ENCODE assay signal across 21 cellular contexts in genomic region chr19:38451629-38452028, GRCh38. TPM values are rescaled to one million over a fixed set of nuclear protein-coding genes. Genes with fewer than 3 reads are reported as not detected.
A peak's percentile ranks its signal among the peaks of the same experiment; 100 is the strongest.
DNase-seq lines count a peak whose midpoint lies in the region; ATAC-seq and TF ChIP-seq lines count a peak whose summit lies in the region.
"Had no signal": no experiment of that assay in that cellular context is flagged by ENCODE, and none has a peak within 500 bp of the region (broad histone marks: within the 10 kb centered on the region; RNA-seq: fewer than 3 reads in every experiment).

No MANE protein-coding gene starts in this region.

- no peak overlapping the region for H2AK5ac ChIP-seq in neuronal stem cell (ENCODE audit: low read depth, low read length)

- H3K36me3 ChIP-seq in Panc1 (ENCODE audit: control insufficient read depth, insufficient read depth, low read length) (no peaks in the 10 kb centered on the region), neuronal stem cell (replicated peaks in 1 of 2; ENCODE audit: control insufficient read depth in 2 of 2, insufficient read depth in 2 of 2, low read length in 2 of 2) (no peaks in the 10 kb centered on the region), skeletal muscle tissue (ENCODE audit: control insufficient read depth in 3 of 3, insufficient read depth in 3 of 3, low read length in 3 of 3) (peaks cover 62 to 74% (median 64%) of the 10 kb centered on the region in 3 donors)

- H3K4me2 ChIP-seq in neuronal stem cell (ENCODE audit: insufficient read depth, low read length, poor library complexity, severe bottlenecking) = no peak overlapping the region
- H3K4me2 ChIP-seq: GM23338, KMS-11 had no signal

- no CpG with 5 or more reads among the region's 9 CpGs for WGBS in neuronal stem cell (ENCODE audit: extremely low coverage in 2 of 2, insufficient read length in 2 of 2, insufficient replicate concordance in 1 of 2), 2 donors

- no peaks in the 10 kb centered on the region for H3K79me1 ChIP-seq in neuronal stem cell (ENCODE audit: low read depth, low read length)

- no peak for TF ChIP-seq CTCF in Panc1 (IDR thresholded peaks at IDR 0.05)

- no peaks in the 10 kb centered on the region for H3K27me3 Mint-ChIP-seq in stimulated activated naive CD8-positive, alpha-beta T cell treated with anti-CD3 and anti-CD28 coated beads, Interleukin-15, amount 100 ng/mL, for 72 hours

- no peak overlapping the region for H4K8ac ChIP-seq in neuronal stem cell (ENCODE audit: low read depth, low read length)

- no peak overlapping the region for H3K4me3 Mint-ChIP-seq in stimulated activated naive CD8-positive, alpha-beta T cell treated with anti-CD3 and anti-CD28 coated beads, Interleukin-15, amount 100 ng/mL, for 72 hours
- H3K4me3 Mint-ChIP-seq: CD4-positive, alpha-beta T cell; GM23338; HFFc6 had no signal

- H3K9me3 Mint-ChIP-seq in stimulated activated naive CD8-positive, alpha-beta T cell treated with anti-CD3 and anti-CD28 coated beads, Interleukin-15, amount 100 ng/mL, for 72 hours = no peaks in the 10 kb centered on the region
- H3K9me3 Mint-ChIP-seq: GM23338, HFFc6 had no signal

- in situ Hi-C loops in Panc1 (cut with HindIII; ENCODE audit: low pct_unique_long_range_greater_than_20kb, low sequenced_read_pairs) = no loop called here

- no peak overlapping the region for H2AFZ ChIP-seq in neuronal stem cell (ENCODE audit: low read length)
- H2AFZ ChIP-seq: GM23338 had no signal

- BruUV-seq in Panc1 (replicated peaks; lab: Mats Ljungman, UMichigan) = no TSS peak

- peak overlapping the region; percentile 55 for H3K23ac ChIP-seq in neuronal stem cell (ENCODE audit: low read depth, low read length, poor library complexity)

- H2BK15ac ChIP-seq in neuronal stem cell (ENCODE audit: low read length) = no peak overlapping the region

- CTCF ChIA-PET in Panc1 (lab: Charles Lee) = no interaction called here

- H3K4me3 ChIP-seq in Panc1 (ENCODE audit: low read depth in 2 of 2, low read length in 2 of 2) = no peak overlapping the region
- H3K4me3 ChIP-seq in neuronal stem cell (ENCODE audit: low read length in 2 of 2) = no peak overlapping the region
- no peak overlapping the region for H3K4me3 ChIP-seq in skeletal muscle tissue (ENCODE audit: low read length in 3 of 3)
- H3K4me3 ChIP-seq: GM12878, GM23338 had no signal

- peak; percentile 12 for ATAC-seq in stimulated activated naive CD8-positive, alpha-beta T cell treated with anti-CD3 and anti-CD28 coated beads, Interleukin-15, Interleukin-2, amounts not matched to agents 100 U/mL and 50 U/mL, for 24 hours
- no peak for ATAC-seq in stimulated activated naive CD8-positive, alpha-beta T cell treated with anti-CD3 and anti-CD28 coated beads, Interleukin-15, amount 100 ng/mL, for 72 hours
- ATAC-seq in Panc1 (peak; percentile 44; the same call in 1 of the 2 replicates), HG03025 (IDR thresholded peaks at IDR 0.05; ENCODE audit: low FRiP score, unreplicated experiment) (no peak), GM19324 (IDR thresholded peaks at IDR 0.05; ENCODE audit: low FRiP score, unreplicated experiment) (no peak)
- ATAC-seq: GM12878, GM23338, HCT116 had no signal

- H3K4me1 ChIP-seq in Panc1 (ENCODE audit: control insufficient read depth, insufficient read depth, low read length) (no peaks in the 10 kb centered on the region), neuronal stem cell (ENCODE audit: control insufficient read depth in 2 of 2, insufficient read depth in 1 of 2, low read depth in 1 of 2, low read length in 2 of 2) (no peaks in the 10 kb centered on the region), skeletal muscle tissue (ENCODE audit: control insufficient read depth in 3 of 3, insufficient read depth in 3 of 3, low read length in 3 of 3) (peaks cover 0 to 31% (median 15%) of the 10 kb centered on the region in 3 donors)

- H2BK12ac ChIP-seq in neuronal stem cell (ENCODE audit: low read length) = no peak overlapping the region

- peaks cover 6% of the 10 kb centered on the region for H3K4me1 Mint-ChIP-seq in stimulated activated naive CD8-positive, alpha-beta T cell treated with anti-CD3 and anti-CD28 coated beads, Interleukin-15, amount 100 ng/mL, for 72 hours

- no peak for DNase-seq in stimulated activated naive CD8-positive, alpha-beta T cell treated with anti-CD3 and anti-CD28 coated beads, Interleukin-15, Interleukin-2, amounts not matched to agents 100 U/mL and 50 U/mL, for 24 hours
- no peak for DNase-seq in stimulated activated naive CD8-positive, alpha-beta T cell treated with anti-CD3 and anti-CD28 coated beads, Interleukin-15, amount 100 ng/mL, for 72 hours
- no peak for DNase-seq in Panc1 (ENCODE audit: low read depth, low spot score)
- no peak for DNase-seq in neuronal stem cell (ENCODE audit: low spot score)
- no peak for DNase-seq in NCI-H345 (lab: John Stamatoyannopoulos, UW)
- DNase-seq: AML-193; CD4-positive, alpha-beta T cell; DMS153; DND-41; EL; HFFc6 had no signal

- no peak overlapping the region for H2BK120ac ChIP-seq in neuronal stem cell (ENCODE audit: low read depth, low read length)

- H3K27me3 ChIP-seq in Panc1 (ENCODE audit: control insufficient read depth, insufficient read depth, low read length) (no peaks in the 10 kb centered on the region), neuronal stem cell (ENCODE audit: control insufficient read depth in 3 of 3, insufficient read depth in 3 of 3, low read depth in 1 of 3, low read length in 3 of 3) (no peaks in the 10 kb centered on the region), skeletal muscle tissue (ENCODE audit: control insufficient read depth in 3 of 3, insufficient read depth in 3 of 3, low read length in 3 of 3) (no peaks in the 10 kb centered on the region)

- H3K9me3 ChIP-seq in Panc1 (ENCODE audit: control insufficient read depth, insufficient read depth, low read depth, low read length) (no peaks in the 10 kb centered on the region), neuronal stem cell (replicated peaks in 1 of 2; ENCODE audit: control insufficient read depth in 2 of 2, insufficient read depth in 1 of 2, low read depth in 1 of 2, low read length in 2 of 2) (no peaks in the 10 kb centered on the region), skeletal muscle tissue (ENCODE audit: control insufficient read depth in 3 of 3, low read length in 3 of 3) (no peaks in the 10 kb centered on the region)

- H3K27ac ChIP-seq in Panc1 (ENCODE audit: low read length) (no peak overlapping the region), neuronal stem cell (replicated peaks; ENCODE audit: low read length) (no peak overlapping the region), skeletal muscle tissue (ENCODE audit: low read depth, low read length) (peak overlapping the region; percentile 75)
- H3K27ac ChIP-seq: C4-2B, KMS-11 had no signal

- H4K91ac ChIP-seq in neuronal stem cell (ENCODE audit: low read depth, low read length, poor library complexity) = no peak overlapping the region

- H3K27ac Mint-ChIP-seq in stimulated activated naive CD8-positive, alpha-beta T cell treated with anti-CD3 and anti-CD28 coated beads, Interleukin-15, amount 100 ng/mL, for 72 hours = no peak overlapping the region
- H3K27ac Mint-ChIP-seq: CD4-positive, alpha-beta T cell; HFFc6 had no signal

- peak overlapping the region; percentile 21 for H3K9ac ChIP-seq in neuronal stem cell (ENCODE audit: low read depth, low read length, poor library complexity)
- H3K9ac ChIP-seq in skeletal muscle tissue (ENCODE audit: low read depth in 1 of 3, low read length in 3 of 3) = peak overlapping the region in 1 of 3 donors; percentile 25
- H3K9ac ChIP-seq: KMS-11 had no signal

- intact Hi-C loops in Panc1 (cut with micrococcal nuclease; ENCODE audit: unreplicated experiment) = no loop called here

- H3K18ac ChIP-seq in neuronal stem cell (ENCODE audit: low read length) = no peak overlapping the region

- no peak overlapping the region for H2BK5ac ChIP-seq in neuronal stem cell (ENCODE audit: low read length)

- peak overlapping the region; percentile 89 for H3K14ac ChIP-seq in neuronal stem cell (ENCODE audit: low read length)

- POLR2A ChIA-PET in Panc1 (lab: Charles Lee) = no interaction called here

- no peak overlapping the region for H3K4ac ChIP-seq in neuronal stem cell (ENCODE audit: low read length)

RNA-seq across cellular contexts. Expression of gene RYR1, which starts 18.1 kb away (rescaled TPM):
- total RNA-seq in Panc1 (2021; ENCODE audit: unreplicated experiment) = 34.2 TPM
- 87.1 TPM for polyA plus RNA-seq in Panc1 (2012; ENCODE audit: insufficient read length)
- 0.56 TPM for polyA plus RNA-seq in neuronal stem cell (2013, experiment 1 of 2)
- 1.1 TPM for polyA plus RNA-seq in neuronal stem cell (2013, experiment 2 of 2)
- total RNA-seq in skeletal muscle tissue = 243 TPM
- total RNA-seq: HFFc6 had no signal

RNA-seq across cellular contexts. Expression of gene RASGRP4, which starts 25.6 kb away (rescaled TPM):
- total RNA-seq in Panc1 (2021; ENCODE audit: unreplicated experiment) (not detected), skeletal muscle tissue (1.0 TPM)
- polyA plus RNA-seq in Panc1 (2012; ENCODE audit: insufficient read length) = not detected
- 0.10 TPM for polyA plus RNA-seq in neuronal stem cell (2013, experiment 1 of 2)
- polyA plus RNA-seq in neuronal stem cell (2013, experiment 2 of 2) = 0.17 TPM
- total RNA-seq: G401, HFFc6 had no signal
- polyA plus RNA-seq: BJ had no signal

RNA-seq across cellular contexts. Expression of gene FAM98C, which starts 48.7 kb away (rescaled TPM):
- 24.7 TPM for total RNA-seq in Panc1 (2021; ENCODE audit: unreplicated experiment)
- polyA plus RNA-seq in Panc1 (2012; ENCODE audit: insufficient read length) = 32.6 TPM
- 5.4 TPM for polyA plus RNA-seq in neuronal stem cell (2013, experiment 1 of 2)
- 5.3 TPM for polyA plus RNA-seq in neuronal stem cell (2013, experiment 2 of 2)
- 4.7 TPM for total RNA-seq in skeletal muscle tissue

Comparison
In these comparisons a context has a peak if more than half of its experiments do, and no peak if none do; other contexts are left out.
1. ATAC-seq: peak in stimulated activated naive CD8-positive, alpha-beta T cell treated with anti-CD3 and anti-CD28 coated beads, Interleukin-15, Interleukin-2, amounts not matched to agents 100 U/mL and 50 U/mL, for 24 hours (single experiment) and Panc1 (single experiment); none in stimulated activated naive CD8-positive, alpha-beta T cell treated with anti-CD3 and anti-CD28 coated beads, Interleukin-15, amount 100 ng/mL, for 72 hours (single experiment), HG03025 (single experiment) and GM19324 (single experiment).